ENCODE assay signal across 22 cellular contexts in the genomic region with DNA sequence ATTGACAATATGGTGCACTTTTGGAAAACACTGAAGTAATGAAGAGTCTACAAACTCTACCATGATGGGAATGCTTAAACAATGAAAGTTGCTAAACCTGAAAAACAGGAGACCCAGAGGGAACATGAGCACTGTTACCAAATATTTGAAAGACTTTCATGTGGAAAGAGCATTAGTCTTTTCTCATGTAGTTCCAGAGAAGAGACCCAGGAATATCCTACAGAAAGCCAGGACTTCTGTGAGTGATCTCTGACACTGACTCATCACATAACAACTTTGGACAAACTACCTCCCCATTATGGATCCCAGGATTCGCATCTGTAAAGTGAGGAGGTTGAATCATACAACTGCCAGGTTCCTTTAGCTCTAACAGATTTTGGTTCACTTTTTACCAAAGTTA.
"Had no signal": no experiment of that assay in that cellular context is flagged by ENCODE, and none has a peak within 500 bp of the region (broad histone marks: within the 10 kb centered on the region; RNA-seq: fewer than 3 reads in every experiment).

No MANE protein-coding gene starts in this region.

- H3K9me3 Mint-ChIP-seq: activated CD4-positive, alpha-beta memory T cell treated with anti-CD3 and anti-CD28 coated beads for 36 hours; activated CD4-positive, alpha-beta T cell treated with anti-CD3 and anti-CD28 coated beads, Interleukin-2, amount 10 ng/mL, durations not matched to agents 7 days and 5 days; activated naive CD4-positive, alpha-beta T cell treated with anti-CD3 and anti-CD28 coated beads, Interleukin-2, amount 50 U/mL, for 72 hours; activated naive CD8-positive, alpha-beta T cell treated with anti-CD3 and anti-CD28 coated beads, Interleukin-2, amount 50 U/mL, for 24 hours; activated T-cell treated with anti-CD3 and anti-CD28 coated beads, Interleukin-2, amount 50 U/mL, for 4 hours had no signal

- H3K4me1 ChIP-seq: ascending aorta, body of pancreas had no signal

- ATAC-seq: activated naive CD4-positive, alpha-beta T cell treated with anti-CD3 and anti-CD28 coated beads, Interleukin-2, amount 50 U/mL, for 72 hours; activated naive CD8-positive, alpha-beta T cell treated with anti-CD3 and anti-CD28 coated beads, Interleukin-2, amount 50 U/mL, for 24 hours; activated T-cell treated with anti-CD3 and anti-CD28 coated beads, Interleukin-2, amount 50 U/mL, for 4 hours; body of pancreas had no signal

- H3K4me1 Mint-ChIP-seq: activated CD4-positive, alpha-beta T cell treated with anti-CD3 and anti-CD28 coated beads, Interleukin-2, amount 10 ng/mL, durations not matched to agents 7 days and 5 days; activated naive CD8-positive, alpha-beta T cell treated with anti-CD3 and anti-CD28 coated beads, Interleukin-2, amount 50 U/mL, for 24 hours had no signal

- H3K9me3 ChIP-seq: ascending aorta, body of pancreas had no signal

- H3K36me3 ChIP-seq: ascending aorta had no signal

- H3K4me3 ChIP-seq: ascending aorta, body of pancreas, PC-9 had no signal

- H2AFZ ChIP-seq: PC-9 had no signal

- H3K4me3 Mint-ChIP-seq: activated CD4-positive, alpha-beta memory T cell treated with anti-CD3 and anti-CD28 coated beads for 36 hours; activated CD4-positive, alpha-beta T cell treated with anti-CD3 and anti-CD28 coated beads, Interleukin-2, amount 10 ng/mL, durations not matched to agents 7 days and 5 days; activated naive CD8-positive, alpha-beta T cell treated with anti-CD3 and anti-CD28 coated beads, Interleukin-2, amount 50 U/mL, for 24 hours; activated T-cell treated with anti-CD3 and anti-CD28 coated beads, Interleukin-2, amount 50 U/mL, for 4 hours had no signal

- H3K27ac ChIP-seq: ascending aorta, body of pancreas, PC-9, VCaP had no signal

- DNase-seq: activated CD4-positive, alpha-beta memory T cell treated with anti-CD3 and anti-CD28 coated beads for 36 hours; activated CD4-positive, alpha-beta T cell treated with anti-CD3 and anti-CD28 coated beads, Interleukin-2, amount 10 ng/mL, durations not matched to agents 7 days and 5 days; activated CD4-positive, CD25-positive, alpha-beta regulatory T cell; activated CD8-positive, alpha-beta memory T cell treated with anti-CD3 and anti-CD28 coated beads for 24 hours; activated effector memory CD4-positive, alpha-beta T cell treated with anti-CD3 and anti-CD28 coated beads, Interleukin-2, amount 50 U/mL, for 16 hours; activated naive CD4-positive, alpha-beta T cell treated with Interleukin-2 at 50 U/mL for 16 hours; activated naive CD8-positive, alpha-beta T cell treated with anti-CD3 and anti-CD28 coated beads, Interleukin-2, amount 50 U/mL, for 24 hours; activated T-cell treated with anti-CD3 and anti-CD28 coated beads, Interleukin-2, amount 50 U/mL, for 4 hours; amniotic stem cell; body of pancreas; MM.1S; NCI-H1105; NCI-H1436 treated with DMSO at 0.1 percent for 48 hours; NCI-H187; NCI-H2081; NCI-H524; PC-9; SIG-M5; T-helper 2 cell had no signal

- H3K27ac Mint-ChIP-seq: activated CD4-positive, alpha-beta memory T cell treated with anti-CD3 and anti-CD28 coated beads for 36 hours; activated CD4-positive, alpha-beta T cell treated with anti-CD3 and anti-CD28 coated beads, Interleukin-2, amount 10 ng/mL, durations not matched to agents 7 days and 5 days; activated naive CD4-positive, alpha-beta T cell treated with anti-CD3 and anti-CD28 coated beads, Interleukin-2, amount 50 U/mL, for 72 hours; activated naive CD8-positive, alpha-beta T cell treated with anti-CD3 and anti-CD28 coated beads, Interleukin-2, amount 50 U/mL, for 24 hours had no signal

- H3K4me2 ChIP-seq: PC-9 had no signal

- H3K36me3 Mint-ChIP-seq: activated CD4-positive, alpha-beta memory T cell treated with anti-CD3 and anti-CD28 coated beads for 36 hours; activated naive CD4-positive, alpha-beta T cell treated with anti-CD3 and anti-CD28 coated beads, Interleukin-2, amount 50 U/mL, for 72 hours had no signal

- H3K27me3 ChIP-seq: ascending aorta, body of pancreas had no signal
